Comparison of ENCODE assay signal across 19 cellular contexts in genomic region chr6:91633374-91634184, GRCh38.
DNase-seq lines count a peak whose midpoint lies in the region; ATAC-seq and TF ChIP-seq lines count a peak whose summit lies in the region.
"Had no signal": no experiment of that assay in that cellular context is flagged by ENCODE, and none has a peak within 500 bp of the region (broad histone marks: within the 10 kb centered on the region; RNA-seq: fewer than 3 reads in every experiment).

No MANE protein-coding gene starts in this region.

- no peak overlapping the region for H3K27ac ChIP-seq in smooth muscle cell (ENCODE audit: low read depth)
- H3K27ac ChIP-seq: foreskin keratinocyte, prostate gland, upper lobe of right lung had no signal

- H3K9me3 ChIP-seq in smooth muscle cell (replicated peaks; ENCODE audit: low read depth): no peaks in the 10 kb centered on the region
- H3K9me3 ChIP-seq: prostate gland, upper lobe of right lung had no signal

- H4K20me1 ChIP-seq in smooth muscle cell (ENCODE audit: low read depth): no peaks in the 10 kb centered on the region

- no peaks in the 10 kb centered on the region for H3K79me2 ChIP-seq in smooth muscle cell (ENCODE audit: low read depth)

- H3K4me2 ChIP-seq in smooth muscle cell: peak overlapping the region; percentile 73

- no peak overlapping the region for H3K4me3 ChIP-seq in smooth muscle cell
- H3K4me3 ChIP-seq: prostate gland, upper lobe of right lung had no signal

- WGBS in smooth muscle cell (ENCODE audit: low lambda C conversion rate): 59% methylated on average over 8 of the region's 8 CpGs

- no peaks in the 10 kb centered on the region for H3K27me3 Mint-ChIP-seq in glutamatergic neuron (ENCODE audit: unreplicated experiment)
- H3K27me3 Mint-ChIP-seq: CD4-positive, alpha-beta T cell; T-helper 17 cell had no signal

- no peak overlapping the region for H3K9ac ChIP-seq in smooth muscle cell (ENCODE audit: low read depth)

- TF ChIP-seq CTCF in glutamatergic neuron (IDR thresholded peaks at IDR 0.05; ENCODE audit: partially characterized antibody, unreplicated experiment) (no peak), smooth muscle cell (IDR thresholded peaks at IDR 0.05; ENCODE audit: borderline replicate concordance, insufficient read depth, poor library complexity, severe bottlenecking) (no peak)

- peak overlapping the region; percentile 8 for H3K4me3 Mint-ChIP-seq in glutamatergic neuron (ENCODE audit: unreplicated experiment)
- H3K4me3 Mint-ChIP-seq: CD4-positive, alpha-beta T cell; T-helper 17 cell had no signal

- DNase-seq in NCI-H82 (lab: John Stamatoyannopoulos, UW) (peak; percentile 67), NCI-H82 treated with DMSO at 0.1 percent for 48 hours (lab: John Stamatoyannopoulos, UW; ENCODE audit: unreplicated experiment) (no peak), NCI-H446 treated with DMSO at 0.1 percent for 48 hours (lab: John Stamatoyannopoulos, UW) (peak; percentile 28), glutamatergic neuron (peak; percentile 36), smooth muscle cell (lab: John Stamatoyannopoulos, UW; ENCODE audit: unreplicated experiment) (no peak), AG08396 (ENCODE audit: low spot score) (no peak), HPDE6-E6E7 (ENCODE audit: extremely low spot score) (no peak)
- DNase-seq: activated CD4-positive, CD25-positive, alpha-beta regulatory T cell; amniotic stem cell; CD4-positive, alpha-beta T cell; NCI-H2029 treated with DMSO at 0.1 percent for 48 hours; stimulated activated naive CD4-positive, alpha-beta T cell treated with Interleukin-2 at 50 U/mL for 16 hours; T-helper 17 cell; upper lobe of right lung had no signal

- no peaks in the 10 kb centered on the region for H3K27me3 ChIP-seq in smooth muscle cell (ENCODE audit: low read depth)
- H3K27me3 ChIP-seq: upper lobe of right lung had no signal

- no peak for ATAC-seq in GM19328 (IDR thresholded peaks at IDR 0.05; ENCODE audit: unreplicated experiment)
- ATAC-seq: foreskin keratinocyte, Right ventricle myocardium inferior, T-helper 17 cell, upper lobe of right lung had no signal

- peaks cover 9% of the 10 kb centered on the region for H3K9me3 Mint-ChIP-seq in glutamatergic neuron (ENCODE audit: unreplicated experiment)
- H3K9me3 Mint-ChIP-seq: activated T-helper 2 cell treated with anti-CD3 and anti-CD28 coated beads, Interferon-gamma antibody, Interleukin-2, Interleukin-4, amounts not matched to agents 10 μg/mL and 5 μg/mL and 100 μg/mL, durations not matched to agents 14 hours and 24 hours and 36 hours had no signal

- H3K4me1 ChIP-seq in smooth muscle cell (ENCODE audit: low read depth): peaks cover 12% of the 10 kb centered on the region
- H3K4me1 ChIP-seq: foreskin keratinocyte, prostate gland, upper lobe of right lung had no signal

- no peaks in the 10 kb centered on the region for H3F3A ChIP-seq in smooth muscle cell (ENCODE audit: low read depth)

- H3K4me1 Mint-ChIP-seq in glutamatergic neuron (ENCODE audit: low read depth, unreplicated experiment): peaks cover 35% of the 10 kb centered on the region
- H3K4me1 Mint-ChIP-seq: T-helper 17 cell had no signal

- peak overlapping the region; percentile 73 for H3K27ac Mint-ChIP-seq in glutamatergic neuron (ENCODE audit: unreplicated experiment)
- H3K27ac Mint-ChIP-seq: activated T-helper 2 cell treated with anti-CD3 and anti-CD28 coated beads, Interferon-gamma antibody, Interleukin-2, Interleukin-4, amounts not matched to agents 10 μg/mL and 5 μg/mL and 100 μg/mL, durations not matched to agents 14 hours and 24 hours and 36 hours; CD4-positive, alpha-beta T cell; T-helper 17 cell had no signal

- peaks cover 7% of the 10 kb centered on the region for H3K36me3 Mint-ChIP-seq in glutamatergic neuron (ENCODE audit: unreplicated experiment)

- no peaks in the 10 kb centered on the region for H3K36me3 ChIP-seq in smooth muscle cell (ENCODE audit: low read depth)
- H3K36me3 ChIP-seq: prostate gland, upper lobe of right lung had no signal

- peak overlapping the region; percentile 72 for H2AFZ ChIP-seq in smooth muscle cell (ENCODE audit: low read depth)

Comparison
In these comparisons a context has a peak if more than half of its experiments do, and no peak if none do; other contexts are left out.
1. DNase-seq: peak in NCI-H82 (single experiment), NCI-H446 treated with DMSO at 0.1 percent for 48 hours (single experiment) and glutamatergic neuron (single experiment); none in NCI-H82 treated with DMSO at 0.1 percent for 48 hours (single experiment), smooth muscle cell (single experiment), AG08396 (single experiment) and HPDE6-E6E7 (single experiment).